In genomic region chr5:116573617-116574431, GRCh38 we compare ENCODE assay signal across 8 cellular contexts. TPM values are rescaled to one million over a fixed set of nuclear protein-coding genes. Genes with fewer than 3 reads are reported as not detected.
A peak's percentile ranks its signal among the peaks of the same experiment; 100 is the strongest.
DNase-seq lines count a peak whose midpoint lies in the region; ATAC-seq and TF ChIP-seq lines count a peak whose summit lies in the region.

No MANE protein-coding gene starts in this region.

- H3K27ac Mint-ChIP-seq in mesothelial cell of epicardium: peak overlapping the region; percentile 97

- ATAC-seq in upper lobe of right lung: peak; percentile 10
- ATAC-seq in GM18870 (IDR thresholded peaks at IDR 0.05; ENCODE audit: unreplicated experiment): no peak

- peak overlapping the region; percentile 98 for H3K4me3 Mint-ChIP-seq in mesothelial cell of epicardium

- H3K27me3 ChIP-seq in endocrine pancreas (ENCODE audit: control insufficient read depth, insufficient read depth, low read length) (no peaks in the 10 kb centered on the region), upper lobe of right lung (peaks cover 37% of the 10 kb centered on the region)

- H3K4me3 ChIP-seq in endocrine pancreas (ENCODE audit: control insufficient read depth, insufficient read depth, low read length): peak overlapping the region; percentile 20
- peak overlapping the region; percentile 66 for H3K4me3 ChIP-seq in upper lobe of right lung

- H3K27ac ChIP-seq in upper lobe of right lung: peak overlapping the region; percentile 61

- H3K27me3 Mint-ChIP-seq in mesothelial cell of epicardium (ENCODE audit: low read depth): no peaks in the 10 kb centered on the region

- intact Hi-C loops in upper lobe of right lung (cut with DNase I): no loop called here

- no peaks in the 10 kb centered on the region for H3K36me3 Mint-ChIP-seq in mesothelial cell of epicardium

- DNase-seq in NCI-H1105 treated with DMSO at 0.1 percent for 48 hours (lab: John Stamatoyannopoulos, UW) (peak; percentile 22), NCI-H1105 (lab: John Stamatoyannopoulos, UW) (no peak), RPMI8226 (peak; percentile 8), mesothelial cell of epicardium (ENCODE audit: low spot score in 2 of 2, unreplicated experiment in 2 of 2) (peak; percentile 26 to 61), upper lobe of right lung (peak; percentile 63), CD1c-positive myeloid dendritic cell (ENCODE audit: extremely low spot score) (no peak)

- peak overlapping the region; percentile 41 for H3K9ac ChIP-seq in endocrine pancreas (ENCODE audit: control insufficient read depth, insufficient read depth, low read length)

- H3K4me1 ChIP-seq in endocrine pancreas (ENCODE audit: control insufficient read depth, insufficient read depth, low read length) (peaks cover 4% of the 10 kb centered on the region), upper lobe of right lung (peaks cover 17% of the 10 kb centered on the region)

- peaks cover 51% of the 10 kb centered on the region for H3K4me1 Mint-ChIP-seq in mesothelial cell of epicardium

- H3K36me3 ChIP-seq in endocrine pancreas (ENCODE audit: control insufficient read depth, insufficient read depth, low read length) (no peaks in the 10 kb centered on the region), upper lobe of right lung (no peaks in the 10 kb centered on the region)

- no peaks in the 10 kb centered on the region for H3K9me3 ChIP-seq in endocrine pancreas (ENCODE audit: control insufficient read depth, low read length)
- H3K9me3 ChIP-seq in upper lobe of right lung: no peaks in the 10 kb centered on the region

- TF ChIP-seq CTCF in mesothelial cell of epicardium (IDR thresholded peaks at IDR 0.05; ENCODE audit: unreplicated experiment) (no peak), upper lobe of right lung (IDR thresholded peaks at IDR 0.05) (no peak)

- H3K9me3 Mint-ChIP-seq in mesothelial cell of epicardium: no peaks in the 10 kb centered on the region

RNA-seq across cellular contexts. Expression of gene SEMA6A, which starts 0.8 kb away (rescaled TPM):
- 129 to 138 TPM (median 132 TPM) in 3 replicates for total RNA-seq in mesothelial cell of epicardium
- 33.3 TPM for total RNA-seq in upper lobe of right lung

Comparison
In these comparisons a context has a peak if more than half of its experiments do, and no peak if none do; other contexts are left out.
1. DNase-seq: peak in NCI-H1105 treated with DMSO at 0.1 percent for 48 hours (single experiment), RPMI8226 (single experiment), mesothelial cell of epicardium (2 of 2) and upper lobe of right lung (single experiment); none in NCI-H1105 (single experiment) and CD1c-positive myeloid dendritic cell (single experiment).